14 cellular contexts compared by ENCODE assay signal in genomic region chr1:219792337-219793021, GRCh38.
DNase-seq lines count a peak whose midpoint lies in the region; ATAC-seq and TF ChIP-seq lines count a peak whose summit lies in the region.
"Had no signal": no experiment of that assay in that cellular context is flagged by ENCODE, and none has a peak within 500 bp of the region (broad histone marks: within the 10 kb centered on the region; RNA-seq: fewer than 3 reads in every experiment).

No MANE protein-coding gene starts in this region.

- H3K27me3 ChIP-seq in vagina: no peaks in the 10 kb centered on the region
- no peaks in the 10 kb centered on the region for H3K27me3 ChIP-seq in MM.1S (replicated peaks; ENCODE audit: insufficient read depth, low read length)
- H3K27me3 ChIP-seq: right lobe of liver, transverse colon had no signal

- H3K4me1 ChIP-seq in vagina: no peaks in the 10 kb centered on the region
- no peaks in the 10 kb centered on the region for H3K4me1 ChIP-seq in MM.1S (ENCODE audit: low read length)
- H3K4me1 ChIP-seq: right lobe of liver, transverse colon had no signal

- H3K9ac ChIP-seq in MM.1S (ENCODE audit: low read length): no peak overlapping the region

- TF ChIP-seq CTCF in fibroblast of villous mesenchyme (IDR thresholded peaks at IDR 0.05; ENCODE audit: insufficient read depth, low read depth, low read length): no peak
- TF ChIP-seq CTCF in vagina (IDR thresholded peaks at IDR 0.05): no peak
- no peak for TF ChIP-seq CTCF in MM.1S (IDR thresholded peaks at IDR 0.05; ENCODE audit: low read length)

- H3F3A ChIP-seq in MM.1S (ENCODE audit: insufficient read depth, low read length): no peaks in the 10 kb centered on the region

- H2AFZ ChIP-seq in MM.1S (ENCODE audit: low read length): no peak overlapping the region

- intact Hi-C loops in Right ventricle myocardium inferior (cut with DNase I) (loop anchor here (5.0 kb wide), 1 partner anchor 35 kb away; no protein-coding TSS in a partner anchor), cardiac septum (cut with DNase I) (loop anchor here (5.0 kb wide), 1 partner anchor 125 kb away; no protein-coding TSS in a partner anchor), vagina (cut with DNase I) (no loop called here)

- H3K27ac ChIP-seq in vagina (peak overlapping the region; percentile 20), MM.1S (ENCODE audit: low read length) (no peak overlapping the region)
- H3K27ac ChIP-seq: right lobe of liver, transverse colon had no signal

- DNase-seq in Right ventricle myocardium inferior (ENCODE audit: missing footprints): no peak
- no peak for DNase-seq in cardiac septum (ENCODE audit: low spot score)
- DNase-seq in SW480 (ENCODE audit: low spot score): peak; percentile 54
- peak; percentile 12 for DNase-seq in fibroblast of villous mesenchyme (ENCODE audit: low read depth)
- no peak for DNase-seq in vagina (ENCODE audit: extremely low spot score in 2 of 2)
- DNase-seq in AML-193 (lab: John Stamatoyannopoulos, UW): no peak
- DNase-seq in stimulated activated naive CD8-positive, alpha-beta T cell treated with anti-CD3 and anti-CD28 coated beads, Interleukin-15, Interleukin-2, amounts not matched to agents 100 U/mL and 50 U/mL, for 24 hours: no peak
- no peak for DNase-seq in MM.1S
- DNase-seq: activated CD8-positive, alpha-beta memory T cell treated with anti-CD3 and anti-CD28 coated beads, Interleukin-2, amount 50 U/mL, for 4 hours; GF-D8; GOT3; right lobe of liver; RPMI8226; transverse colon had no signal

- peak; percentile 70 for ATAC-seq in Right ventricle myocardium inferior
- no peak for ATAC-seq in stimulated activated naive CD8-positive, alpha-beta T cell treated with anti-CD3 and anti-CD28 coated beads, Interleukin-15, Interleukin-2, amounts not matched to agents 100 U/mL and 50 U/mL, for 24 hours
- ATAC-seq: right lobe of liver had no signal

- H3K9me3 ChIP-seq in vagina (no peaks in the 10 kb centered on the region), MM.1S (replicated peaks; ENCODE audit: insufficient read depth, low read length) (no peaks in the 10 kb centered on the region)
- H3K9me3 ChIP-seq: right lobe of liver, transverse colon had no signal

- H3K4me3 ChIP-seq in fibroblast of villous mesenchyme (ENCODE audit: low read depth, low read length): no peak overlapping the region
- no peak overlapping the region for H3K4me3 ChIP-seq in vagina
- H3K4me3 ChIP-seq in MM.1S (ENCODE audit: low read length): no peak overlapping the region
- H3K4me3 ChIP-seq: right lobe of liver, transverse colon had no signal

- no peak for TF ChIP-seq POLR2A in vagina (IDR thresholded peaks at IDR 0.05)

- no peaks in the 10 kb centered on the region for H3K79me2 ChIP-seq in MM.1S (ENCODE audit: low read length)

- H3K9me2 ChIP-seq in MM.1S (replicated peaks; ENCODE audit: insufficient read depth, low read length): no peaks in the 10 kb centered on the region

- H4K20me1 ChIP-seq in MM.1S (ENCODE audit: insufficient read depth, low read length): no peaks in the 10 kb centered on the region

- H3K36me3 ChIP-seq in vagina: no peaks in the 10 kb centered on the region
- H3K36me3 ChIP-seq in MM.1S (replicated peaks; ENCODE audit: insufficient read depth, low read length): no peaks in the 10 kb centered on the region
- H3K36me3 ChIP-seq: right lobe of liver, transverse colon had no signal

- no peak overlapping the region for H3K4me2 ChIP-seq in MM.1S (ENCODE audit: low read depth, low read length)

Comparison
In these comparisons a context has a peak if more than half of its experiments do, and no peak if none do; other contexts are left out.
1. DNase-seq: peak in SW480 (single experiment) and fibroblast of villous mesenchyme (single experiment); none in Right ventricle myocardium inferior (single experiment), cardiac septum (single experiment), vagina (0 of 2), AML-193 (0 of 2), stimulated activated naive CD8-positive, alpha-beta T cell treated with anti-CD3 and anti-CD28 coated beads, Interleukin-15, Interleukin-2, amounts not matched to agents 100 U/mL and 50 U/mL, for 24 hours (single experiment) and MM.1S (single experiment).